16 cellular contexts compared by ENCODE assay signal in the genomic region with DNA sequence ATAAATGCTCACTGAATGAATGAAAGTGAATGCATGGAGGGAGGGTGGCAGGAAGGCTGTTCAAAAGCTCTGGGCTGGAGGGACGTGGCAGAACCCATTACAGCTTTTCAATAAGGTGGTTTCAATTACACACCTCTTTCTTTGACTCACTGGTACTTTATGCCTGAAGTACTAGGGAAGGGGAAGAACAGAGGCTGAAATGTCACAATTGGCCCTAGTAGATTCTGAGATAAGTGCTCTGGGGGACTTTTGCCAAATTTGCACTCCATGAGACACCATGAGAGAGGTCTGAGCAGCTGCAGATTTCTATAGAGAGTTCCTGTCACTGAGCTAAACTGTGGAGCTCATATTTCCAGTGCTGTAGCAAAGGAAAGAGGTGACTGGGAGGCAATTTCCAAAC.
DNase-seq lines count a peak whose midpoint lies in the region; ATAC-seq, FAIRE-seq and TF ChIP-seq lines count a peak whose summit lies in the region.
"Had no signal": no experiment of that assay in that cellular context is flagged by ENCODE, and none has a peak within 500 bp of the region (broad histone marks: within the 10 kb centered on the region; RNA-seq: fewer than 3 reads in every experiment).

No MANE protein-coding gene starts in this region.

- H4K5ac ChIP-seq in H1 (ENCODE audit: insufficient read length, low read depth, low read length) = no peak overlapping the region

- no peak overlapping the region for H4K91ac ChIP-seq in H1 (replicated peaks; ENCODE audit: insufficient read length, low read length)

- H2AK5ac ChIP-seq in H1 (ENCODE audit: low read depth, low read length) = no peak overlapping the region

- no peaks in the 10 kb centered on the region for H3K79me1 ChIP-seq in H1 (ENCODE audit: low read depth, low read length)

- H3K36me3 ChIP-seq in H1 (ENCODE audit: control insufficient read depth in 2 of 4, insufficient read depth in 4 of 4, low read length in 3 of 4) = no peaks in the 10 kb centered on the region

- no peak overlapping the region for H2BK5ac ChIP-seq in H1 (ENCODE audit: low read depth, low read length)

- WGBS in H1 (ENCODE audit: extremely low coverage in 1 of 2, insufficient coverage in 1 of 2, insufficient read length in 1 of 2, insufficient replicate concordance in 2 of 2, low coverage in 1 of 2, low lambda C conversion rate in 2 of 2, missing lambda C conversion rate in 1 of 2), 2 experiments = 94% methylated on average over 1 of the region's 1 CpG; no CpG with 5 or more reads in 1 of the 2 experiments

- peak; percentile 5 for DNase-seq in DMS 273 (lab: John Stamatoyannopoulos, UW; ENCODE audit: unreplicated experiment)
- DNase-seq in DMS 273 treated with DMSO at 0.1 percent for 48 hours (lab: John Stamatoyannopoulos, UW) = no peak
- peak; percentile 86 for DNase-seq in NCI-H1105 (lab: John Stamatoyannopoulos, UW)
- DNase-seq in H1 (ENCODE audit: low read depth in 1 of 2, low spot score in 2 of 2) = no peak
- DNase-seq in stimulated activated naive B cell treated with anti-CD40 and anti-IgM and Interleukin-4, amounts not matched to agents 10 μg/mL and 1 μg/mL and 100 μg/mL, for 72 hours = no peak
- no peak for DNase-seq in iPS-NIHi7 (ENCODE audit: extremely low spot score)
- no peak for DNase-seq in sciatic nerve (ENCODE audit: low spot score)
- DNase-seq in inferior parietal cortex (ENCODE audit: extremely low spot score) = no peak
- DNase-seq: activated T-cell treated with anti-CD3 and anti-CD28 coated beads, Interleukin-2, amount 50 U/mL, for 1 hour; aorta; dermis blood vessel endothelial cell; H7; OCI-M1; substantia nigra had no signal

- peaks cover 3 to 5% of the 10 kb centered on the region in 2 donors for H3K9me3 Mint-ChIP-seq in stimulated activated naive B cell treated with anti-CD40 and anti-IgM and Interleukin-4, amounts not matched to agents 10 μg/mL and 1 μg/mL and 100 μg/mL, for 72 hours

- H3K56ac ChIP-seq in H1 (replicated peaks; ENCODE audit: insufficient read length, low read depth, low read length) = no peak overlapping the region

- no peaks in the 10 kb centered on the region for H3K27me3 Mint-ChIP-seq in stimulated activated naive B cell treated with anti-CD40 and anti-IgM and Interleukin-4, amounts not matched to agents 10 μg/mL and 1 μg/mL and 100 μg/mL, for 72 hours

- no peaks in the 10 kb centered on the region for H4K20me1 ChIP-seq in H1 (replicated peaks in 1 of 2; ENCODE audit: control insufficient read depth in 1 of 2, insufficient read depth in 2 of 2, low read length in 2 of 2)

- H3K9ac ChIP-seq in H1 (replicated peaks in 1 of 4; ENCODE audit: extremely low read depth in 1 of 4, low read depth in 3 of 4, low read length in 3 of 4) = no peak overlapping the region

- H2BK12ac ChIP-seq in H1 (ENCODE audit: low read depth, low read length) = no peak overlapping the region

- TF ChIP-seq POLR2A in H1 (IDR thresholded peaks at IDR 0.05; ENCODE audit: control extremely low read depth in 1 of 2, low read depth in 2 of 2, low read length in 2 of 2) = no peak

- H3K27ac ChIP-seq in H1 (ENCODE audit: low read depth, low read length) = no peak overlapping the region
- H3K27ac ChIP-seq: 22Rv1 had no signal

- H3K4me1 ChIP-seq in H1 (replicated peaks in 1 of 4; ENCODE audit: control insufficient read depth in 3 of 4, insufficient read depth in 4 of 4, low read length in 3 of 4) = no peaks in the 10 kb centered on the region

- POLR2A ChIA-PET in H1 (lab: Charles Lee; ENCODE audit: partially characterized antibody) = no interaction called here

- no peak overlapping the region for H2BK15ac ChIP-seq in H1 (ENCODE audit: low read length)

- no peak overlapping the region for H3K18ac ChIP-seq in H1 (ENCODE audit: extremely low read depth, low read length)

- H3K4me3 ChIP-seq in H1 (ENCODE audit: extremely low read depth in 1 of 4, insufficient read depth in 2 of 4, low read depth in 3 of 4, low read length in 4 of 4) = no peak overlapping the region

- H3K27me3 ChIP-seq in H1 (replicated peaks in 1 of 4; ENCODE audit: control insufficient read depth in 3 of 4, extremely low read depth in 1 of 4, insufficient read depth in 3 of 4, low read length in 3 of 4) = no peaks in the 10 kb centered on the region

- H3K27ac Mint-ChIP-seq in stimulated activated naive B cell treated with anti-CD40 and anti-IgM and Interleukin-4, amounts not matched to agents 10 μg/mL and 1 μg/mL and 100 μg/mL, for 72 hours = no peak overlapping the region
- H3K27ac Mint-ChIP-seq: immature natural killer cell had no signal

- FAIRE-seq in H1 (lab: Jason Lieb, UNC) = no peak

- intact Hi-C loops in sciatic nerve (cut with DNase I) = no loop called here

- H3K4me3 Mint-ChIP-seq in stimulated activated naive B cell treated with anti-CD40 and anti-IgM and Interleukin-4, amounts not matched to agents 10 μg/mL and 1 μg/mL and 100 μg/mL, for 72 hours = no peak overlapping the region
- H3K4me3 Mint-ChIP-seq: immature natural killer cell had no signal

- TF ChIP-seq CTCF in H1 (IDR thresholded peaks at IDR 0.05; ENCODE audit: control extremely low read depth in 1 of 3, insufficient read depth in 1 of 3, low read depth in 1 of 3, low read length in 3 of 3) = no peak

- ATAC-seq in stimulated activated naive B cell treated with anti-CD40 and anti-IgM and Interleukin-4, amounts not matched to agents 10 μg/mL and 1 μg/mL and 100 μg/mL, for 72 hours (replicated peaks) = peak; percentile 67 to 87
- ATAC-seq in sciatic nerve = no peak

- no peak overlapping the region for H4K8ac ChIP-seq in H1 (ENCODE audit: extremely low read depth, insufficient read depth, low read length)

- no peaks in the 10 kb centered on the region for H3K23me2 ChIP-seq in H1 (ENCODE audit: low read depth, low read length)

- no peak overlapping the region for H2BK120ac ChIP-seq in H1 (replicated peaks; ENCODE audit: low read depth, low read length)

- no peak overlapping the region for H3K23ac ChIP-seq in H1 (ENCODE audit: insufficient read length)

- H3K36me3 Mint-ChIP-seq in stimulated activated naive B cell treated with anti-CD40 and anti-IgM and Interleukin-4, amounts not matched to agents 10 μg/mL and 1 μg/mL and 100 μg/mL, for 72 hours = no peaks in the 10 kb centered on the region
- H3K36me3 Mint-ChIP-seq: immature natural killer cell had no signal

- CTCF ChIA-PET in H1 (lab: Charles Lee; ENCODE audit: partially characterized antibody) = interaction anchor here (1.1 to 1.6 kb wide), 2 partner anchors 9 to 14 kb away, joined by 4 read pairs; no protein-coding TSS in a partner anchor

- TF ChIP-seq EP300 in H1 (IDR thresholded peaks at IDR 0.05; ENCODE audit: borderline replicate concordance in 1 of 2, low read depth in 2 of 2, low read length in 2 of 2) = no peak

- H3K9me3 ChIP-seq in H1 (ENCODE audit: insufficient read depth in 2 of 2, low read depth in 1 of 2, low read length in 1 of 2) = no peaks in the 10 kb centered on the region

- TF ChIP-seq RAD21 in H1 (IDR thresholded peaks at IDR 0.05 in 1 of 2, conservative IDR thresholded peaks at IDR 0.05 in 1 of 2; ENCODE audit: low read depth in 2 of 2, low read length in 2 of 2) = no peak

- H3K79me2 ChIP-seq in H1 (ENCODE audit: control insufficient read depth in 1 of 2, insufficient read depth in 2 of 2, low read length in 2 of 2) = no peaks in the 10 kb centered on the region

- H2BK20ac ChIP-seq in H1 (ENCODE audit: low read length) = no peak overlapping the region

- no peak overlapping the region for H3K4ac ChIP-seq in H1 (replicated peaks; ENCODE audit: insufficient read length, low read depth, low read length)

- H3K4me2 ChIP-seq in H1 (ENCODE audit: insufficient read depth in 1 of 2, low read depth in 2 of 2, low read length in 2 of 2) = no peak overlapping the region

- peaks cover 0 to 6% of the 10 kb centered on the region in 2 donors for H3K4me1 Mint-ChIP-seq in stimulated activated naive B cell treated with anti-CD40 and anti-IgM and Interleukin-4, amounts not matched to agents 10 μg/mL and 1 μg/mL and 100 μg/mL, for 72 hours
- H3K4me1 Mint-ChIP-seq: immature natural killer cell had no signal

- peak overlapping the region; percentile 59; the same call in 1 of the 2 replicates for H2AFZ ChIP-seq in H1 (ENCODE audit: low read length)

- H3K14ac ChIP-seq in H1 (ENCODE audit: insufficient read length) = no peak overlapping the region

TF ChIP-seq in H1, 55 proteins besides CTCF, POLR2A, EP300 and RAD21:
- TF ChIP-seq JUND (IDR thresholded peaks at IDR 0.05; ENCODE audit: low read length) (no peak), FOSL1 (IDR thresholded peaks at IDR 0.05; ENCODE audit: insufficient read depth, low read depth, low read length) (no peak), MAFK (IDR thresholded peaks at IDR 0.05; ENCODE audit: low read depth, low read length) (no peak), CBX5 (IDR thresholded peaks at IDR 0.05; ENCODE audit: low read depth, low read length) (no peak), GTF2F1 (IDR thresholded peaks at IDR 0.05; ENCODE audit: borderline replicate concordance, low read depth, low read length) (no peak), EGR1 (IDR thresholded peaks at IDR 0.05; ENCODE audit: borderline replicate concordance, low read depth, low read length) (no peak), CTBP2 (IDR thresholded peaks at IDR 0.05; ENCODE audit: borderline replicate concordance, insufficient read depth, insufficient read length, low read length) (no peak), KDM4A (IDR thresholded peaks at IDR 0.05; ENCODE audit: low read depth, low read length, severe bottlenecking) (no peak), EZH2 (IDR thresholded peaks at IDR 0.05; ENCODE audit: low read depth, low read length, severe bottlenecking) (no peak), CREB1 (IDR thresholded peaks at IDR 0.05) (no peak), SIN3A (conservative IDR thresholded peaks at IDR 0.05 in 1 of 2, IDR thresholded peaks at IDR 0.05 in 1 of 2; ENCODE audit: low read depth in 1 of 2, low read length in 2 of 2) (no peak), PHF8 (conservative IDR thresholded peaks at IDR 0.05; ENCODE audit: low read depth, low read length) (no peak), RNF2 (IDR thresholded peaks at IDR 0.05; ENCODE audit: borderline replicate concordance, low read depth, low read length, missing control alignments, poor library complexity, severe bottlenecking) (no peak), BCL11A (IDR thresholded peaks at IDR 0.05; ENCODE audit: low read depth in 2 of 2, low read length in 2 of 2) (no peak), YY1 (IDR thresholded peaks at IDR 0.05; ENCODE audit: low read depth, low read length) (no peak), RXRA (IDR thresholded peaks at IDR 0.05; ENCODE audit: insufficient read depth, low read depth, low read length) (no peak)
- TF ChIP-seq, protein P1, sequence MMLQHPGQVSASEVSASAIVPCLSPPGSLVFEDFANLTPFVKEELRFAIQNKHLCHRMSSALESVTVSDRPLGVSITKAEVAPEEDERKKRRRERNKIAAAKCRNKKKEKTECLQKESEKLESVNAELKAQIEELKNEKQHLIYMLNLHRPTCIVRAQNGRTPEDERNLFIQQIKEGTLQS (IDR thresholded peaks at IDR 0.05; ENCODE audit: insufficient read depth, low read depth, low read length) = no peak

Comparison
In these comparisons a context has a peak if more than half of its experiments do, and no peak if none do; other contexts are left out.
1. DNase-seq: peak in DMS 273 (single experiment) and NCI-H1105 (single experiment); none in DMS 273 treated with DMSO at 0.1 percent for 48 hours (single experiment), H1 (0 of 2), stimulated activated naive B cell treated with anti-CD40 and anti-IgM and Interleukin-4, amounts not matched to agents 10 μg/mL and 1 μg/mL and 100 μg/mL, for 72 hours (single experiment), iPS-NIHi7 (single experiment), sciatic nerve (single experiment) and inferior parietal cortex (single experiment).